11 cellular contexts compared by ENCODE assay signal in the genomic region with DNA sequence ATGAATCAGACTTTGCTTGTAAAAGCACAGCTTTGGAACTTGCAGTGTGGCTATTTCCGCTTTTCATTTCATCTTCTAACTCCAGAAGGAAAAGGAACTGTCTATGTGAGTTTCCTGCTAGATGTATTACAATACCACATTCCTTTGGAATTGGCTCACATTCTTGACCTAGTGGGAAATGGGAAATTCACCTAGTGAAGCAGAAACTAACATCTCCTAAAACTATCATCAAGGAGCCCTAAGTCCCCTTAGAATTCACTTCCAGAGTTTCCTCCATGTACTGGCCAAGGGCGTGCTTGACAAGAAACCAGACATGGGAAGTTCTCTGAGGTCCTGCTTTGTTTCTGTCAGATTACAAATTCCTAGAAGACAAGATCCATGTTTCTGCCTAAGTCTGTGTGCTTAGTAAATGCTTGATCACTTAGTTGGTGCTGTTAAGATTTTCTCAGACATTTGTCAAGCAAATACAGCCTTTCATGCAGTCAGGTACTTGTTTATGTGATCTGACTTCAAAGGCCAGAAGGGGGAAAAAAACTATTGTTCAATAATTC.
A peak's percentile ranks its signal among the peaks of the same experiment; 100 is the strongest.
DNase-seq lines count a peak whose midpoint lies in the region; ATAC-seq and TF ChIP-seq lines count a peak whose summit lies in the region.
"Had no signal": no experiment of that assay in that cellular context is flagged by ENCODE, and none has a peak within 500 bp of the region (broad histone marks: within the 10 kb centered on the region; RNA-seq: fewer than 3 reads in every experiment).

No MANE protein-coding gene starts in this region.

- no peak overlapping the region for H3K9ac ChIP-seq in stomach smooth muscle (ENCODE audit: low read length in 2 of 2)

- H3K4me3 ChIP-seq in cardiac fibroblast (replicated peaks in 1 of 2; ENCODE audit: low read depth in 2 of 2, low read length in 2 of 2) (no peak overlapping the region), kidney epithelial cell (ENCODE audit: low read depth, low read length) (no peak overlapping the region), stomach smooth muscle (ENCODE audit: low read length in 2 of 2) (no peak overlapping the region)

- no peak for TF ChIP-seq CTCF in cardiac fibroblast (IDR thresholded peaks at IDR 0.05; ENCODE audit: low read depth, low read length)
- no peak for TF ChIP-seq CTCF in kidney epithelial cell (IDR thresholded peaks at IDR 0.05; ENCODE audit: insufficient read depth, low read length, poor library complexity, severe bottlenecking)

- DNase-seq in HCEC 1CT (peak; percentile 91), cardiac fibroblast (ENCODE audit: low read depth in 2 of 2) (peak; percentile 73 to 88), kidney epithelial cell (ENCODE audit: low read depth) (peak; percentile 77)
- no peak for DNase-seq in stimulated activated CD4-positive, alpha-beta T cell treated with anti-CD3 and anti-CD28 coated beads, Interleukin-4, amount 100 ng/mL, for 24 hours
- DNase-seq in stimulated activated CD4-positive, alpha-beta T cell treated with anti-CD3 and anti-CD28 coated beads, Interleukin-1b, Interleukin-23, amount 100 ng/mL, for 48 hours, result no peak
- DNase-seq: activated B cell treated with CpG ODN at 0.5 μM for 24 hours; NCI-H524 treated with DMSO at 0.1 percent for 48 hours; stimulated activated CD4-positive, alpha-beta T cell treated with anti-CD3 and anti-CD28 coated beads, Interleukin-2, amount 100 ng/mL, for 24 hours had no signal

- peak overlapping the region; percentile 56 for H3K27ac ChIP-seq in stomach smooth muscle (ENCODE audit: low read length)

- no peaks in the 10 kb centered on the region for H3K9me3 ChIP-seq in stomach smooth muscle (ENCODE audit: control insufficient read depth in 2 of 2, low read length in 2 of 2)

- ATAC-seq in HG02938 (IDR thresholded peaks at IDR 0.05; ENCODE audit: unreplicated experiment) (no peak), HG02642 (IDR thresholded peaks at IDR 0.05; ENCODE audit: poor library complexity, unreplicated experiment) (no peak)

- no peaks in the 10 kb centered on the region for H3K36me3 ChIP-seq in kidney epithelial cell (ENCODE audit: control insufficient read depth, insufficient read depth, low read length)
- H3K36me3 ChIP-seq in stomach smooth muscle (ENCODE audit: control insufficient read depth in 2 of 2, insufficient read depth in 2 of 2, low read length in 2 of 2), result no peaks in the 10 kb centered on the region

- no peaks in the 10 kb centered on the region for H3K27me3 ChIP-seq in kidney epithelial cell (ENCODE audit: control insufficient read depth, insufficient read depth, low read length)
- H3K27me3 ChIP-seq in stomach smooth muscle (ENCODE audit: control insufficient read depth in 1 of 2, insufficient read depth in 2 of 2, low read length in 2 of 2), result no peaks in the 10 kb centered on the region

- peaks cover 23% of the 10 kb centered on the region for H3K4me1 ChIP-seq in stomach smooth muscle (ENCODE audit: control insufficient read depth, insufficient read depth, low read length)

Comparison
In these comparisons a context has a peak if more than half of its experiments do, and no peak if none do; other contexts are left out.
1. DNase-seq: peak in HCEC 1CT (single experiment), cardiac fibroblast (2 of 2) and kidney epithelial cell (single experiment); none in stimulated activated CD4-positive, alpha-beta T cell treated with anti-CD3 and anti-CD28 coated beads, Interleukin-4, amount 100 ng/mL, for 24 hours (single experiment) and stimulated activated CD4-positive, alpha-beta T cell treated with anti-CD3 and anti-CD28 coated beads, Interleukin-1b, Interleukin-23, amount 100 ng/mL, for 48 hours (single experiment).